3 cellular contexts compared by ENCODE assay signal in genomic region chr2:29191817-29192216, GRCh38.
"Had no signal": no experiment of that assay in that cellular context is flagged by ENCODE, and none has a peak within 500 bp of the region (broad histone marks: within the 10 kb centered on the region; RNA-seq: fewer than 3 reads in every experiment).

No MANE protein-coding gene starts in this region.

- ATAC-seq: GM12878 had no signal

- DNase-seq: GDM1, GF-D8 had no signal

- H3K4me3 ChIP-seq: GM12878 had no signal
